19 cellular contexts compared by ENCODE assay signal in genomic region chr2:55565613-55566012, GRCh38. TPM values are rescaled to one million over a fixed set of nuclear protein-coding genes. Genes with fewer than 3 reads are reported as not detected.
DNase-seq lines count a peak whose midpoint lies in the region; ATAC-seq and TF ChIP-seq lines count a peak whose summit lies in the region.
"Had no signal": no experiment of that assay in that cellular context is flagged by ENCODE, and none has a peak within 500 bp of the region (broad histone marks: within the 10 kb centered on the region; RNA-seq: fewer than 3 reads in every experiment).

No MANE protein-coding gene starts in this region.

- POLR2A ChIA-PET in activated CD8-positive, alpha-beta T cell treated with anti-CD3 and anti-CD28 coated beads, Interleukin-2, amount 10 ng/mL, durations not matched to agents 7 days and 5 days (lab: Charles Lee), result no interaction called here

- no peak overlapping the region for H3K4me3 Mint-ChIP-seq in T-helper 1 cell treated with Interleukin-12 subunit alpha and Interleukin-12 subunit beta and Interleukin-4 antibody, amounts not matched to agents 30 μg/mL and 1 μg/mL, for 36 hours
- H3K4me3 Mint-ChIP-seq in activated naive CD4-positive, alpha-beta T cell treated with anti-CD3 and anti-CD28 coated beads, Interleukin-2, amount 10 ng/mL, durations not matched to agents 7 days and 5 days, result no peak overlapping the region
- H3K4me3 Mint-ChIP-seq in activated CD8-positive, alpha-beta T cell treated with anti-CD3 and anti-CD28 coated beads, Interleukin-2, amount 10 ng/mL, durations not matched to agents 7 days and 5 days, result no peak overlapping the region
- no peak overlapping the region for H3K4me3 Mint-ChIP-seq in stimulated activated effector memory CD8-positive, alpha-beta T cell treated with anti-CD3 and anti-CD28 coated beads, Interleukin-12 subunit alpha, Interleukin-12 subunit beta, amount 100 ng/mL, for 72 hours
- no peak overlapping the region for H3K4me3 Mint-ChIP-seq in mesothelial cell of epicardium
- H3K4me3 Mint-ChIP-seq: H9 had no signal

- peak; percentile 31 to 68 for ATAC-seq in activated naive CD4-positive, alpha-beta T cell treated with anti-CD3 and anti-CD28 coated beads, Interleukin-2, amount 50 U/mL, for 72 hours
- ATAC-seq in activated CD8-positive, alpha-beta T cell treated with anti-CD3 and anti-CD28 coated beads, Interleukin-2, amount 10 ng/mL, durations not matched to agents 7 days and 5 days, result peak; percentile 57
- ATAC-seq in stimulated activated effector memory CD8-positive, alpha-beta T cell treated with anti-CD3 and anti-CD28 coated beads, Interleukin-12 subunit alpha, Interleukin-12 subunit beta, amount 100 ng/mL, for 72 hours, result no peak

- peaks cover 8 to 100% (median 71%) of the 10 kb centered on the region in 6 donors for H3K36me3 ChIP-seq in spleen

- DNase-seq in T-helper 1 cell (no peak), spleen (no peak), mesothelial cell of epicardium (ENCODE audit: low spot score in 2 of 2, unreplicated experiment in 2 of 2) (no peak)
- DNase-seq in activated naive CD4-positive, alpha-beta T cell treated with anti-CD3 and anti-CD28 coated beads, Interleukin-2, amount 50 U/mL, for 72 hours (ENCODE audit: low spot score in 2 of 2), result no peak
- DNase-seq in activated naive CD4-positive, alpha-beta T cell treated with anti-CD3 and anti-CD28 coated beads, Interleukin-2, amount 10 ng/mL, durations not matched to agents 7 days and 5 days, result no peak
- DNase-seq in activated CD8-positive, alpha-beta T cell treated with anti-CD3 and anti-CD28 coated beads, Interleukin-2, amount 10 ng/mL, durations not matched to agents 7 days and 5 days, result no peak
- DNase-seq in stimulated activated effector memory CD8-positive, alpha-beta T cell treated with anti-CD3 and anti-CD28 coated beads, Interleukin-12 subunit alpha, Interleukin-12 subunit beta, amount 100 ng/mL, for 72 hours (ENCODE audit: low spot score in 2 of 2), result no peak
- DNase-seq: COR-L47, DMS153, H9, MG63, NCI-H1105, NCI-H1694 treated with DMSO at 0.1 percent for 48 hours, NCI-H345, NCI-H526 treated with DMSO at 0.1 percent for 48 hours, RPMI8226 had no signal

- no peak for TF ChIP-seq CTCF in spleen (IDR thresholded peaks at IDR 0.05 in 8 of 11, conservative IDR thresholded peaks at IDR 0.05 in 3 of 11)
- no peak for TF ChIP-seq CTCF in mesothelial cell of epicardium (IDR thresholded peaks at IDR 0.05; ENCODE audit: unreplicated experiment)

- H3K27ac Mint-ChIP-seq in T-helper 1 cell treated with Interleukin-12 subunit alpha and Interleukin-12 subunit beta and Interleukin-4 antibody, amounts not matched to agents 30 μg/mL and 1 μg/mL, for 36 hours, result peak overlapping the region; percentile 24
- H3K27ac Mint-ChIP-seq in activated naive CD4-positive, alpha-beta T cell treated with anti-CD3 and anti-CD28 coated beads, Interleukin-2, amount 50 U/mL, for 72 hours, result no peak overlapping the region
- H3K27ac Mint-ChIP-seq in activated naive CD4-positive, alpha-beta T cell treated with anti-CD3 and anti-CD28 coated beads, Interleukin-2, amount 10 ng/mL, durations not matched to agents 7 days and 5 days, result no peak overlapping the region
- no peak overlapping the region for H3K27ac Mint-ChIP-seq in activated CD8-positive, alpha-beta T cell treated with anti-CD3 and anti-CD28 coated beads, Interleukin-2, amount 10 ng/mL, durations not matched to agents 7 days and 5 days
- peak overlapping the region; percentile 62 for H3K27ac Mint-ChIP-seq in stimulated activated effector memory CD8-positive, alpha-beta T cell treated with anti-CD3 and anti-CD28 coated beads, Interleukin-12 subunit alpha, Interleukin-12 subunit beta, amount 100 ng/mL, for 72 hours
- H3K27ac Mint-ChIP-seq in mesothelial cell of epicardium, result no peak overlapping the region
- H3K27ac Mint-ChIP-seq: H9 had no signal

- intact Hi-C loops in spleen (cut with DNase I; ENCODE audit: low total_unique reads), result no loop called here

- H3K4me3 ChIP-seq in spleen, result no peak overlapping the region
- H3K4me3 ChIP-seq: MG63 had no signal

- no peaks in the 10 kb centered on the region for H3K4me1 ChIP-seq in spleen

- H3K4me1 Mint-ChIP-seq in T-helper 1 cell treated with Interleukin-12 subunit alpha and Interleukin-12 subunit beta and Interleukin-4 antibody, amounts not matched to agents 30 μg/mL and 1 μg/mL, for 36 hours (ENCODE audit: low read depth), result peaks cover 5% of the 10 kb centered on the region
- peaks cover 17% of the 10 kb centered on the region for H3K4me1 Mint-ChIP-seq in activated naive CD4-positive, alpha-beta T cell treated with anti-CD3 and anti-CD28 coated beads, Interleukin-2, amount 10 ng/mL, durations not matched to agents 7 days and 5 days
- H3K4me1 Mint-ChIP-seq in activated CD8-positive, alpha-beta T cell treated with anti-CD3 and anti-CD28 coated beads, Interleukin-2, amount 10 ng/mL, durations not matched to agents 7 days and 5 days (ENCODE audit: low read depth), result peaks cover 18% of the 10 kb centered on the region
- peaks cover 6% of the 10 kb centered on the region for H3K4me1 Mint-ChIP-seq in stimulated activated effector memory CD8-positive, alpha-beta T cell treated with anti-CD3 and anti-CD28 coated beads, Interleukin-12 subunit alpha, Interleukin-12 subunit beta, amount 100 ng/mL, for 72 hours
- H3K4me1 Mint-ChIP-seq in mesothelial cell of epicardium, result no peaks in the 10 kb centered on the region
- H3K4me1 Mint-ChIP-seq: H9 had no signal

- CTCF ChIA-PET in activated naive CD4-positive, alpha-beta T cell treated with anti-CD3 and anti-CD28 coated beads, Interleukin-2, amount 10 ng/mL, durations not matched to agents 7 days and 5 days (lab: Charles Lee), result no interaction called here
- CTCF ChIA-PET in activated CD8-positive, alpha-beta T cell treated with anti-CD3 and anti-CD28 coated beads, Interleukin-2, amount 10 ng/mL, durations not matched to agents 7 days and 5 days (lab: Charles Lee), result no interaction called here

- peaks cover 0 to 15% (median 8%) of the 10 kb centered on the region in 8 donors for H3K9me3 ChIP-seq in spleen
- H3K9me3 ChIP-seq: MG63 had no signal

- H3K27me3 Mint-ChIP-seq in T-helper 1 cell treated with Interleukin-12 subunit alpha and Interleukin-12 subunit beta and Interleukin-4 antibody, amounts not matched to agents 30 μg/mL and 1 μg/mL, for 36 hours (ENCODE audit: low read depth), result no peaks in the 10 kb centered on the region
- no peaks in the 10 kb centered on the region for H3K27me3 Mint-ChIP-seq in activated naive CD4-positive, alpha-beta T cell treated with anti-CD3 and anti-CD28 coated beads, Interleukin-2, amount 10 ng/mL, durations not matched to agents 7 days and 5 days
- no peaks in the 10 kb centered on the region for H3K27me3 Mint-ChIP-seq in activated CD8-positive, alpha-beta T cell treated with anti-CD3 and anti-CD28 coated beads, Interleukin-2, amount 10 ng/mL, durations not matched to agents 7 days and 5 days (ENCODE audit: low read depth)
- no peaks in the 10 kb centered on the region for H3K27me3 Mint-ChIP-seq in mesothelial cell of epicardium (ENCODE audit: low read depth)

- no peak overlapping the region for H3K27ac ChIP-seq in spleen
- H3K27ac ChIP-seq: 22Rv1, KMS-11 had no signal

- 73 to 88% (median 79%) methylated on average over 1 of the region's 1 CpG for WGBS in spleen, 5 donors

- H3K36me3 Mint-ChIP-seq in T-helper 1 cell treated with Interleukin-12 subunit alpha and Interleukin-12 subunit beta and Interleukin-4 antibody, amounts not matched to agents 30 μg/mL and 1 μg/mL, for 36 hours (ENCODE audit: low read depth), result peaks cover 54% of the 10 kb centered on the region
- H3K36me3 Mint-ChIP-seq in activated naive CD4-positive, alpha-beta T cell treated with anti-CD3 and anti-CD28 coated beads, Interleukin-2, amount 50 U/mL, for 72 hours, result peaks cover 28 to 56% of the 10 kb centered on the region in 2 donors
- H3K36me3 Mint-ChIP-seq in activated naive CD4-positive, alpha-beta T cell treated with anti-CD3 and anti-CD28 coated beads, Interleukin-2, amount 10 ng/mL, durations not matched to agents 7 days and 5 days, result peaks cover 67% of the 10 kb centered on the region
- H3K36me3 Mint-ChIP-seq in activated CD8-positive, alpha-beta T cell treated with anti-CD3 and anti-CD28 coated beads, Interleukin-2, amount 10 ng/mL, durations not matched to agents 7 days and 5 days (ENCODE audit: low read depth), result peaks cover 64% of the 10 kb centered on the region
- peaks cover 95% of the 10 kb centered on the region for H3K36me3 Mint-ChIP-seq in stimulated activated effector memory CD8-positive, alpha-beta T cell treated with anti-CD3 and anti-CD28 coated beads, Interleukin-12 subunit alpha, Interleukin-12 subunit beta, amount 100 ng/mL, for 72 hours
- peaks cover 56% of the 10 kb centered on the region for H3K36me3 Mint-ChIP-seq in mesothelial cell of epicardium

- peaks cover 9% of the 10 kb centered on the region for H3K9me3 Mint-ChIP-seq in T-helper 1 cell treated with Interleukin-12 subunit alpha and Interleukin-12 subunit beta and Interleukin-4 antibody, amounts not matched to agents 30 μg/mL and 1 μg/mL, for 36 hours
- H3K9me3 Mint-ChIP-seq in activated naive CD4-positive, alpha-beta T cell treated with anti-CD3 and anti-CD28 coated beads, Interleukin-2, amount 50 U/mL, for 72 hours, result peaks cover 4 to 15% of the 10 kb centered on the region in 2 donors
- H3K9me3 Mint-ChIP-seq in activated naive CD4-positive, alpha-beta T cell treated with anti-CD3 and anti-CD28 coated beads, Interleukin-2, amount 10 ng/mL, durations not matched to agents 7 days and 5 days, result peaks cover 6% of the 10 kb centered on the region
- peaks cover 11% of the 10 kb centered on the region for H3K9me3 Mint-ChIP-seq in activated CD8-positive, alpha-beta T cell treated with anti-CD3 and anti-CD28 coated beads, Interleukin-2, amount 10 ng/mL, durations not matched to agents 7 days and 5 days (ENCODE audit: insufficient read depth)
- H3K9me3 Mint-ChIP-seq in stimulated activated effector memory CD8-positive, alpha-beta T cell treated with anti-CD3 and anti-CD28 coated beads, Interleukin-12 subunit alpha, Interleukin-12 subunit beta, amount 100 ng/mL, for 72 hours, result no peaks in the 10 kb centered on the region
- H3K9me3 Mint-ChIP-seq in mesothelial cell of epicardium, result peaks cover 15% of the 10 kb centered on the region

- H3K27me3 ChIP-seq in spleen (replicated peaks in 1 of 7), result no peaks in the 10 kb centered on the region
- H3K27me3 ChIP-seq: MG63 had no signal

- no peak for TF ChIP-seq POLR2A in spleen (IDR thresholded peaks at IDR 0.05)

RNA-seq across cellular contexts. Expression of gene CFAP36, which starts 46.1 kb away (rescaled TPM):
- 10 to 100 TPM; 20.9 to 37.1 TPM for total RNA-seq in activated naive CD4-positive, alpha-beta T cell treated with anti-CD3 and anti-CD28 coated beads, Interleukin-2, amount 50 U/mL, for 72 hours
- 10 to 100 TPM; 15.3 to 17.6 TPM for total RNA-seq in activated CD8-positive, alpha-beta T cell treated with anti-CD3 and anti-CD28 coated beads, Interleukin-2, amount 10 ng/mL, durations not matched to agents 7 days and 5 days
- total RNA-seq in spleen (10 to 100 TPM in 5 of 7 donors, 1 to 10 TPM in 2; 6.7 to 21.7 (median 15.6) TPM), mesothelial cell of epicardium (30.3 to 35.1 TPM (median 32.2 TPM) in 3 replicates)
- polyA plus RNA-seq in spleen, result 10 to 100 TPM; 23.8 to 34.8 (median 25.0) TPM

RNA-seq across cellular contexts. Expression of gene PPP4R3B, which starts 51.8 kb away (rescaled TPM):
- total RNA-seq in activated naive CD4-positive, alpha-beta T cell treated with anti-CD3 and anti-CD28 coated beads, Interleukin-2, amount 50 U/mL, for 72 hours, result 10 to 100 TPM; 53.4 to 76.0 TPM
- 10 to 100 TPM; 67.6 to 68.2 TPM for total RNA-seq in activated CD8-positive, alpha-beta T cell treated with anti-CD3 and anti-CD28 coated beads, Interleukin-2, amount 10 ng/mL, durations not matched to agents 7 days and 5 days
- total RNA-seq in spleen, result 10 to 100 TPM; 61.7 to 89.5 (median 77.7) TPM
- polyA plus RNA-seq in spleen, result 10 to 100 TPM; 22.3 to 30.0 (median 29.1) TPM
- 52.0 to 56.2 TPM (median 54.1 TPM) in 3 replicates for total RNA-seq in mesothelial cell of epicardium

Comparison
In these comparisons a context has a peak if more than half of its experiments do, and no peak if none do; other contexts are left out.
1. H3K27ac Mint-ChIP-seq: peak in T-helper 1 cell treated with Interleukin-12 subunit alpha and Interleukin-12 subunit beta and Interleukin-4 antibody, amounts not matched to agents 30 μg/mL and 1 μg/mL, for 36 hours (single experiment) and stimulated activated effector memory CD8-positive, alpha-beta T cell treated with anti-CD3 and anti-CD28 coated beads, Interleukin-12 subunit alpha, Interleukin-12 subunit beta, amount 100 ng/mL, for 72 hours (single experiment); none in activated naive CD4-positive, alpha-beta T cell treated with anti-CD3 and anti-CD28 coated beads, Interleukin-2, amount 50 U/mL, for 72 hours (0 of 2), activated naive CD4-positive, alpha-beta T cell treated with anti-CD3 and anti-CD28 coated beads, Interleukin-2, amount 10 ng/mL, durations not matched to agents 7 days and 5 days (single experiment), activated CD8-positive, alpha-beta T cell treated with anti-CD3 and anti-CD28 coated beads, Interleukin-2, amount 10 ng/mL, durations not matched to agents 7 days and 5 days (single experiment) and mesothelial cell of epicardium (single experiment).